Comparison of ENCODE assay signal across 17 cellular contexts in the genomic region with DNA sequence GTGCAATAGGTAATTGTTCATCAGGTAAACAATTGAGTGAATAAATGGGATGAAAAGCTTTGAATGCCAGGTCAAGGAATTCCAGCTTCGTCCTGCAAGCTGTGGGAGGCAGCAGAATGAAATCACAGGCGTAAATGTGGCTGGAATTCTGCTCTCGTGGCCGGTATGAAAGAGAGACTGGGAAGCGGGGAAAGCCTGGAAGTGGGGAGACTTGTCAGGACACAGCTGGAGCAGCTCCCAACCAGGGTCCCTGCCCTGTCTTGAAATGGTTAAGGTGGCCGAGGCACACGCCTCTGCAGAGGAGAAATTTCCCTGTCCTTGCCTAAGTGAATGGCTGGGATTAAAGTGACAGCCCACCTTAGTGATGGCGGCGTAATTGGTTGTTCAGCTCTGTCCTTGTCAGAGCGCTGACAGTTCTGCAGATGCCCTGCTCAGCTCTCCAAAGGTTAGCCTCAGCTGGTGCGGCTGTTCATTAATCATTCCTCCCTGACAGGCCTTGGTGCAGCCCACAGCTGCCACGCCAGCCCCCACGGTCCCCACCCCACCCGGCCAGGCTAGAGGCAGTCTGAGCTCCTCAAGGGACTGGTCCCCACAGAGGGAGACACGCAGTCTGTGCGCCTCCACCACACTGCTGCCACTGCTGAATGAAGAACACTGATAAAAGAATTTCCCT.
"Had no signal": no experiment of that assay in that cellular context is flagged by ENCODE, and none has a peak within 500 bp of the region (broad histone marks: within the 10 kb centered on the region; RNA-seq: fewer than 3 reads in every experiment).

No MANE protein-coding gene starts in this region.

- H3K4me1 ChIP-seq: transverse colon, vagina had no signal

- H3K27ac ChIP-seq: neutrophil, skin epidermis, transverse colon, vagina had no signal

- DNase-seq: activated CD4-positive, alpha-beta T cell treated with anti-CD3 and anti-CD28 coated beads, Interleukin-2, amount 50 U/mL, for 1 hour; activated naive CD8-positive, alpha-beta T cell treated with anti-CD3 and anti-CD28 coated beads, Interleukin-2, amount 10 ng/mL, durations not matched to agents 7 days and 5 days; cerebellar nuclear complex; dermis blood vessel endothelial cell; effector memory CD8-positive, alpha-beta T cell; foreskin melanocyte; head of caudate nucleus; left cardiac atrium; stimulated activated CD4-positive, alpha-beta T cell treated with anti-CD3 and anti-CD28 coated beads, Interleukin-4, amount 100 ng/mL, for 4 hours; stimulated activated CD8-positive, alpha-beta memory T cell treated with anti-CD3 and anti-CD28 coated beads, Interleukin-4, amount 100 ng/mL, for 48 hours; stimulated activated naive CD8-positive, alpha-beta T cell treated with anti-CD3 and anti-CD28 coated beads, Interleukin-15, Interleukin-2, amounts not matched to agents 100 U/mL and 50 U/mL, for 24 hours; transverse colon had no signal

- H3K36me3 ChIP-seq: neutrophil, transverse colon, vagina had no signal

- H3K4me3 ChIP-seq: lung, skin epidermis, transverse colon, vagina had no signal

- ATAC-seq: activated CD4-positive, CD25-positive, alpha-beta regulatory T cell treated with anti-CD3 and anti-CD28 coated beads, Interleukin-2, amount 50 U/mL, for 24 hours; effector memory CD8-positive, alpha-beta T cell; stimulated activated naive CD8-positive, alpha-beta T cell treated with anti-CD3 and anti-CD28 coated beads, Interleukin-15, Interleukin-2, amounts not matched to agents 100 U/mL and 50 U/mL, for 24 hours had no signal

- H3K9me3 ChIP-seq: neutrophil, transverse colon, vagina had no signal

- H3K27me3 ChIP-seq: neutrophil, vagina had no signal
